ENCODE assay signal across 1 cellular context in genomic region chr6:125950293-125950692, GRCh38.
TF ChIP-seq lines count a peak whose summit lies in the region.

No MANE protein-coding gene starts in this region.

TF ChIP-seq in H1, 55 proteins besides CTCF, POLR2A, EP300 and RAD21 (continued from another document):
- TF ChIP-seq MAFK (IDR thresholded peaks at IDR 0.05; ENCODE audit: low read depth, low read length) (no peak), TCF12 (IDR thresholded peaks at IDR 0.05; ENCODE audit: low read depth, low read length) (no peak), ZNF274 (IDR thresholded peaks at IDR 0.05; ENCODE audit: borderline replicate concordance, extremely low read depth, low read length) (no peak), KDM1A (IDR thresholded peaks at IDR 0.05; ENCODE audit: borderline replicate concordance, low read length) (no peak)
